ENCODE assay signal across 18 cellular contexts in genomic region chr20:63135411-63135810, GRCh38.
DNase-seq lines count a peak whose midpoint lies in the region; ATAC-seq and TF ChIP-seq lines count a peak whose summit lies in the region.
"Had no signal": no experiment of that assay in that cellular context is flagged by ENCODE, and none has a peak within 500 bp of the region (broad histone marks: within the 10 kb centered on the region; RNA-seq: fewer than 3 reads in every experiment).

No MANE protein-coding gene starts in this region.

- no peak overlapping the region for H2BK5ac ChIP-seq in mesendoderm (ENCODE audit: low read length)

- no peaks in the 10 kb centered on the region for H3K4me1 ChIP-seq in mesendoderm (ENCODE audit: control insufficient read depth, low read depth, low read length)
- H3K4me1 ChIP-seq: A549, psoas muscle, upper lobe of left lung had no signal

- no peak overlapping the region for H3K4me3 ChIP-seq in mesendoderm (ENCODE audit: low read length)
- H3K4me3 ChIP-seq: A549, psoas muscle, upper lobe of left lung had no signal

- H3K27me3 ChIP-seq in mesendoderm (ENCODE audit: insufficient read depth, low read length, poor library complexity), result no peaks in the 10 kb centered on the region
- H3K27me3 ChIP-seq: upper lobe of left lung had no signal

- H3K27ac Mint-ChIP-seq in activated CD8-positive, alpha-beta T cell treated with anti-CD3 and anti-CD28 coated beads for 36 hours, result no peak overlapping the region
- no peak overlapping the region for H3K27ac Mint-ChIP-seq in activated CD8-positive, alpha-beta T cell treated with anti-CD3 and anti-CD28 coated beads, Interleukin-2, amount 10 ng/mL, durations not matched to agents 7 days and 5 days
- no peak overlapping the region for H3K27ac Mint-ChIP-seq in activated T-helper 17 cell treated with anti-CD3 and anti-CD28 coated beads, Interleukin-2, amount 50 U/mL, for 72 hours
- H3K27ac Mint-ChIP-seq: IgD-negative memory B cell; nephron progenitor cell; stimulated activated naive B cell treated with anti-CD40 and anti-IgM and Interleukin-4, amounts not matched to agents 10 μg/mL and 1 μg/mL and 100 μg/mL, for 72 hours had no signal

- no CpG with 5 or more reads among the region's 17 CpGs for WGBS in mesendoderm (ENCODE audit: extremely low coverage, insufficient coverage, low lambda C conversion rate)

- no peak overlapping the region for H3K18ac ChIP-seq in mesendoderm (ENCODE audit: low read length)

- H3K79me2 ChIP-seq in mesendoderm (ENCODE audit: control insufficient read depth, insufficient read depth, low read length), result no peaks in the 10 kb centered on the region

- H3K56ac ChIP-seq in mesendoderm (ENCODE audit: low read length), result no peak overlapping the region

- ATAC-seq in activated CD8-positive, alpha-beta T cell treated with anti-CD3 and anti-CD28 coated beads for 36 hours, result peak; percentile 28
- no peak for ATAC-seq in activated CD8-positive, alpha-beta T cell treated with anti-CD3 and anti-CD28 coated beads, Interleukin-2, amount 10 ng/mL, durations not matched to agents 7 days and 5 days
- no peak for ATAC-seq in HG02870 (IDR thresholded peaks at IDR 0.05; ENCODE audit: unreplicated experiment)
- no peak for ATAC-seq in activated T-helper 17 cell treated with anti-CD3 and anti-CD28 coated beads, Interleukin-2, amount 50 U/mL, for 72 hours (replicated peaks)
- ATAC-seq: A549; psoas muscle; stimulated activated naive B cell treated with anti-CD40 and anti-IgM and Interleukin-4, amounts not matched to agents 10 μg/mL and 1 μg/mL and 100 μg/mL, for 72 hours had no signal

- TF ChIP-seq CTCF in activated CD8-positive, alpha-beta T cell treated with anti-CD3 and anti-CD28 coated beads for 36 hours (IDR thresholded peaks at IDR 0.05), result no peak

- intact Hi-C loops in activated CD8-positive, alpha-beta T cell treated with anti-CD3 and anti-CD28 coated beads for 36 hours (cut with micrococcal nuclease), result no loop called here

- H3K4me1 Mint-ChIP-seq in activated CD8-positive, alpha-beta T cell treated with anti-CD3 and anti-CD28 coated beads for 36 hours (ENCODE audit: low read depth), result no peaks in the 10 kb centered on the region
- H3K4me1 Mint-ChIP-seq in activated CD8-positive, alpha-beta T cell treated with anti-CD3 and anti-CD28 coated beads, Interleukin-2, amount 10 ng/mL, durations not matched to agents 7 days and 5 days (ENCODE audit: low read depth), result no peaks in the 10 kb centered on the region
- no peaks in the 10 kb centered on the region for H3K4me1 Mint-ChIP-seq in activated T-helper 17 cell treated with anti-CD3 and anti-CD28 coated beads, Interleukin-2, amount 50 U/mL, for 72 hours
- H3K4me1 Mint-ChIP-seq: IgD-negative memory B cell; nephron progenitor cell; stimulated activated naive B cell treated with anti-CD40 and anti-IgM and Interleukin-4, amounts not matched to agents 10 μg/mL and 1 μg/mL and 100 μg/mL, for 72 hours had no signal

- H3K9me3 Mint-ChIP-seq in activated CD8-positive, alpha-beta T cell treated with anti-CD3 and anti-CD28 coated beads for 36 hours, result no peaks in the 10 kb centered on the region
- no peaks in the 10 kb centered on the region for H3K9me3 Mint-ChIP-seq in activated CD8-positive, alpha-beta T cell treated with anti-CD3 and anti-CD28 coated beads, Interleukin-2, amount 10 ng/mL, durations not matched to agents 7 days and 5 days (ENCODE audit: insufficient read depth)
- H3K9me3 Mint-ChIP-seq in activated T-helper 17 cell treated with anti-CD3 and anti-CD28 coated beads, Interleukin-2, amount 50 U/mL, for 72 hours, result no peaks in the 10 kb centered on the region
- H3K9me3 Mint-ChIP-seq: nephron progenitor cell; stimulated activated naive B cell treated with anti-CD40 and anti-IgM and Interleukin-4, amounts not matched to agents 10 μg/mL and 1 μg/mL and 100 μg/mL, for 72 hours had no signal

- no peak overlapping the region for H4K5ac ChIP-seq in mesendoderm (ENCODE audit: low read length)

- H3K4me3 Mint-ChIP-seq in activated CD8-positive, alpha-beta T cell treated with anti-CD3 and anti-CD28 coated beads for 36 hours, result no peak overlapping the region
- no peak overlapping the region for H3K4me3 Mint-ChIP-seq in activated CD8-positive, alpha-beta T cell treated with anti-CD3 and anti-CD28 coated beads, Interleukin-2, amount 10 ng/mL, durations not matched to agents 7 days and 5 days
- H3K4me3 Mint-ChIP-seq in activated T-helper 17 cell treated with anti-CD3 and anti-CD28 coated beads, Interleukin-2, amount 50 U/mL, for 72 hours, result no peak overlapping the region
- H3K4me3 Mint-ChIP-seq: IgD-negative memory B cell; nephron progenitor cell; stimulated activated naive B cell treated with anti-CD40 and anti-IgM and Interleukin-4, amounts not matched to agents 10 μg/mL and 1 μg/mL and 100 μg/mL, for 72 hours had no signal

- no peaks in the 10 kb centered on the region for H3K79me1 ChIP-seq in mesendoderm (ENCODE audit: low read length)

- H2BK15ac ChIP-seq in mesendoderm (replicated peaks; ENCODE audit: low read depth), result no peak overlapping the region

- H3K36me3 Mint-ChIP-seq in activated CD8-positive, alpha-beta T cell treated with anti-CD3 and anti-CD28 coated beads for 36 hours (ENCODE audit: low read depth), result no peaks in the 10 kb centered on the region
- no peaks in the 10 kb centered on the region for H3K36me3 Mint-ChIP-seq in activated CD8-positive, alpha-beta T cell treated with anti-CD3 and anti-CD28 coated beads, Interleukin-2, amount 10 ng/mL, durations not matched to agents 7 days and 5 days (ENCODE audit: low read depth)
- no peaks in the 10 kb centered on the region for H3K36me3 Mint-ChIP-seq in activated T-helper 17 cell treated with anti-CD3 and anti-CD28 coated beads, Interleukin-2, amount 50 U/mL, for 72 hours (ENCODE audit: low read depth)
- H3K36me3 Mint-ChIP-seq: IgD-negative memory B cell; stimulated activated naive B cell treated with anti-CD40 and anti-IgM and Interleukin-4, amounts not matched to agents 10 μg/mL and 1 μg/mL and 100 μg/mL, for 72 hours had no signal

- H4K8ac ChIP-seq in mesendoderm (ENCODE audit: low read depth, low read length), result no peak overlapping the region

- no peak overlapping the region for H3K27ac ChIP-seq in mesendoderm (ENCODE audit: low read depth, low read length)
- H3K27ac ChIP-seq: A549, C4-2B, psoas muscle, upper lobe of left lung had no signal

- peaks cover 6% of the 10 kb centered on the region for H3K27me3 Mint-ChIP-seq in activated CD8-positive, alpha-beta T cell treated with anti-CD3 and anti-CD28 coated beads for 36 hours
- no peaks in the 10 kb centered on the region for H3K27me3 Mint-ChIP-seq in activated CD8-positive, alpha-beta T cell treated with anti-CD3 and anti-CD28 coated beads, Interleukin-2, amount 10 ng/mL, durations not matched to agents 7 days and 5 days (ENCODE audit: low read depth)
- H3K27me3 Mint-ChIP-seq in activated T-helper 17 cell treated with anti-CD3 and anti-CD28 coated beads, Interleukin-2, amount 50 U/mL, for 72 hours, result peaks cover 5% of the 10 kb centered on the region

- H2AK5ac ChIP-seq in mesendoderm (ENCODE audit: low read length), result no peak overlapping the region

- DNase-seq in activated CD8-positive, alpha-beta T cell treated with anti-CD3 and anti-CD28 coated beads for 36 hours, result peak; percentile 42
- DNase-seq in activated CD8-positive, alpha-beta T cell treated with anti-CD3 and anti-CD28 coated beads, Interleukin-2, amount 10 ng/mL, durations not matched to agents 7 days and 5 days, result no peak
- peak; percentile 31 for DNase-seq in CMK (ENCODE audit: low read depth)
- peak; percentile 3 for DNase-seq in OCI-M1 (lab: John Stamatoyannopoulos, UW)
- peak; percentile 23 for DNase-seq in mesendoderm
- no peak for DNase-seq in SW 1271 (lab: John Stamatoyannopoulos, UW)
- DNase-seq: NCI-H1694 treated with DMSO at 0.1 percent for 48 hours; NCI-H446 treated with DMSO at 0.1 percent for 48 hours; nephron progenitor cell; SHP77; stimulated activated naive B cell treated with anti-CD40 and anti-IgM and Interleukin-4, amounts not matched to agents 10 μg/mL and 1 μg/mL and 100 μg/mL, for 72 hours; upper lobe of left lung had no signal

- H3K9ac ChIP-seq in mesendoderm (ENCODE audit: low read length), result no peak overlapping the region

- no peak overlapping the region for H3K23ac ChIP-seq in mesendoderm (ENCODE audit: low read length)

- no peak overlapping the region for H2BK120ac ChIP-seq in mesendoderm (ENCODE audit: low read depth, low read length)

- H3K36me3 ChIP-seq in mesendoderm (ENCODE audit: control insufficient read depth, insufficient read depth, low read length), result no peaks in the 10 kb centered on the region
- H3K36me3 ChIP-seq: upper lobe of left lung had no signal

- POLR2A ChIA-PET in activated CD8-positive, alpha-beta T cell treated with anti-CD3 and anti-CD28 coated beads for 36 hours (lab: Charles Lee), result no interaction called here
- POLR2A ChIA-PET in activated CD8-positive, alpha-beta T cell treated with anti-CD3 and anti-CD28 coated beads, Interleukin-2, amount 10 ng/mL, durations not matched to agents 7 days and 5 days (lab: Charles Lee), result no interaction called here

- no peak overlapping the region for H3K4ac ChIP-seq in mesendoderm (ENCODE audit: low read depth, low read length)

- no peak overlapping the region for H3K4me2 ChIP-seq in mesendoderm (ENCODE audit: low read length)
- H3K4me2 ChIP-seq: A549 had no signal

- CTCF ChIA-PET in activated CD8-positive, alpha-beta T cell treated with anti-CD3 and anti-CD28 coated beads for 36 hours (lab: Charles Lee), result no interaction called here
- CTCF ChIA-PET in activated CD8-positive, alpha-beta T cell treated with anti-CD3 and anti-CD28 coated beads, Interleukin-2, amount 10 ng/mL, durations not matched to agents 7 days and 5 days (lab: Charles Lee), result no interaction called here

Comparison
In these comparisons a context has a peak if more than half of its experiments do, and no peak if none do; other contexts are left out.
1. DNase-seq: peak in activated CD8-positive, alpha-beta T cell treated with anti-CD3 and anti-CD28 coated beads for 36 hours (single experiment), CMK (single experiment), OCI-M1 (single experiment) and mesendoderm (single experiment); none in activated CD8-positive, alpha-beta T cell treated with anti-CD3 and anti-CD28 coated beads, Interleukin-2, amount 10 ng/mL, durations not matched to agents 7 days and 5 days (single experiment) and SW 1271 (0 of 2).